ENCODE assay signal across 10 cellular contexts in genomic region chr20:41245086-41245707, GRCh38.
DNase-seq lines count a peak whose midpoint lies in the region; ATAC-seq and TF ChIP-seq lines count a peak whose summit lies in the region.
"Had no signal": no experiment of that assay in that cellular context is flagged by ENCODE, and none has a peak within 500 bp of the region (broad histone marks: within the 10 kb centered on the region; RNA-seq: fewer than 3 reads in every experiment).

No MANE protein-coding gene starts in this region.

- H3K9me3 ChIP-seq in neural progenitor cell (ENCODE audit: low read depth) = no peaks in the 10 kb centered on the region

- no peak overlapping the region for H2AFZ ChIP-seq in neural progenitor cell (replicated peaks)

- H3K36me3 Mint-ChIP-seq in neural progenitor cell = no peaks in the 10 kb centered on the region

- TF ChIP-seq CTCF in AG10803 (conservative IDR thresholded peaks at IDR 0.05; ENCODE audit: low read length) (peak; percentile 31; the same call in 1 of the 2 replicates), fibroblast of mammary gland (conservative IDR thresholded peaks at IDR 0.05; ENCODE audit: control insufficient read depth, insufficient read depth, low read depth, low read length) (peak; percentile 6), neural progenitor cell (IDR thresholded peaks at IDR 0.05) (peak; percentile 18)

- peaks cover 40% of the 10 kb centered on the region for H3K4me1 Mint-ChIP-seq in neural progenitor cell

- H3K4me1 ChIP-seq in neural progenitor cell = peaks cover 43% of the 10 kb centered on the region

- no peaks in the 10 kb centered on the region for H3K9me3 Mint-ChIP-seq in neural progenitor cell

- ATAC-seq in HG02884 (IDR thresholded peaks at IDR 0.05; ENCODE audit: unreplicated experiment) (no peak), GM21447 (IDR thresholded peaks at IDR 0.05; ENCODE audit: unreplicated experiment) (no peak)

- no peak overlapping the region for H3K9ac ChIP-seq in neural progenitor cell

- H3K27ac Mint-ChIP-seq in neural progenitor cell = peak overlapping the region; percentile 13

- H3K27me3 Mint-ChIP-seq in neural progenitor cell (ENCODE audit: insufficient read depth, low read depth) = no peaks in the 10 kb centered on the region

- no peaks in the 10 kb centered on the region for H3K79me2 ChIP-seq in neural progenitor cell (ENCODE audit: low read depth)

- peak overlapping the region; percentile 35 for H3K27ac ChIP-seq in neural progenitor cell

- H4K20me1 ChIP-seq in neural progenitor cell (ENCODE audit: low read depth) = no peaks in the 10 kb centered on the region

- DNase-seq in AG10803 (ENCODE audit: low read depth) = peak; percentile 34
- peak; percentile 42 for DNase-seq in NCI-H1436 (lab: John Stamatoyannopoulos, UW)
- peak; percentile 52 for DNase-seq in fibroblast of mammary gland (ENCODE audit: low read depth)
- peak; percentile 87 for DNase-seq in neural progenitor cell (ENCODE audit: low spot score)
- DNase-seq in T1000 (lab: John Stamatoyannopoulos, UW) = no peak
- DNase-seq in activated T-cell treated with anti-CD3 and anti-CD28 coated beads, Interleukin-2, amount 50 U/mL, for 48 hours = no peak
- DNase-seq: NCI-H748 treated with DMSO at 0.1 percent for 48 hours; stimulated activated CD8-positive, alpha-beta memory T cell treated with anti-CD3 and anti-CD28 coated beads, Interleukin-4, amount 100 ng/mL, for 48 hours had no signal

- peak overlapping the region; percentile 62 for H3K4me2 ChIP-seq in neural progenitor cell

- H3K27me3 ChIP-seq in neural progenitor cell = no peaks in the 10 kb centered on the region

- peaks cover 35% of the 10 kb centered on the region for H3F3A ChIP-seq in neural progenitor cell (ENCODE audit: low read depth)

- H3K4me3 ChIP-seq in AG10803 (ENCODE audit: low read length) (no peak overlapping the region), fibroblast of mammary gland (ENCODE audit: control insufficient read depth, low read depth, low read length) (no peak overlapping the region), neural progenitor cell (no peak overlapping the region)

- H3K4me3 Mint-ChIP-seq in neural progenitor cell = no peak overlapping the region

- H3K36me3 ChIP-seq in neural progenitor cell = no peaks in the 10 kb centered on the region

Comparison
In these comparisons a context has a peak if more than half of its experiments do, and no peak if none do; other contexts are left out.
1. DNase-seq: peak in AG10803 (single experiment), NCI-H1436 (single experiment), fibroblast of mammary gland (single experiment) and neural progenitor cell (single experiment); none in T1000 (single experiment) and activated T-cell treated with anti-CD3 and anti-CD28 coated beads, Interleukin-2, amount 50 U/mL, for 48 hours (0 of 2).
2. Peak in every context shown above with its lines, with median percentiles within 50 percentile points of each other: CTCF ChIP-seq.